ENCODE assay signal across 1 cellular context in genomic region chr22:32695451-32695891, GRCh38.
A peak's percentile ranks its signal among the peaks of the same experiment; 100 is the strongest.
TF ChIP-seq lines count a peak whose summit lies in the region.

No MANE protein-coding gene starts in this region.

TF ChIP-seq in HepG2, 621 proteins besides CTCF, POLR2A, EP300 and RAD21 (continued from another document and continues in another):
- no peak for TF ChIP-seq ZBTB20 (CRISPR knock-in tag; IDR thresholded peaks at IDR 0.05; ENCODE audit: borderline replicate concordance, low read depth)
- TF ChIP-seq HNF4G (IDR thresholded peaks at IDR 0.05; ENCODE audit: borderline replicate concordance, low read depth, low read length): peak; percentile 59; the same call in 1 of the 2 replicates
- TF ChIP-seq HNF4G (CRISPR knock-in tag; IDR thresholded peaks at IDR 0.05; ENCODE audit: borderline replicate concordance, low read depth): 0 out of 2 replicates have a peak, but pooled peaks have one; percentile 31
- no peak for TF ChIP-seq ZNF512 (CRISPR knock-in tag; IDR thresholded peaks at IDR 0.05)
- TF ChIP-seq ATF3 (CRISPR knock-in tag; IDR thresholded peaks at IDR 0.05): peak; percentile 81; the same call in 1 of the 2 replicates
- peak; percentile 91 for TF ChIP-seq JUND (CRISPR knock-in tag; IDR thresholded peaks at IDR 0.05)
- TF ChIP-seq STAG1 (CRISPR knock-in tag; IDR thresholded peaks at IDR 0.05): 0 out of 2 replicates have a peak, but pooled peaks have one; percentile 15
- peak; percentile 65; the same call in 1 of the 2 replicates for TF ChIP-seq HOMEZ (CRISPR knock-in tag; IDR thresholded peaks at IDR 0.05; ENCODE audit: low read depth)
- peak; percentile 26; the same call in 1 of the 2 replicates for TF ChIP-seq SOX5 (CRISPR knock-in tag; IDR thresholded peaks at IDR 0.05; ENCODE audit: borderline replicate concordance)
- TF ChIP-seq ARID3A (IDR thresholded peaks at IDR 0.05; ENCODE audit: low read depth, low read length): peak; percentile 81; the same call in 1 of the 2 replicates
- peak; percentile 90 for TF ChIP-seq JUNB (CRISPR knock-in tag; IDR thresholded peaks at IDR 0.05; ENCODE audit: borderline replicate concordance)
- TF ChIP-seq NFIC (IDR thresholded peaks at IDR 0.05; ENCODE audit: low read length): peak; percentile 55; the same call in 1 of the 2 replicates
- peak; percentile 56 for TF ChIP-seq MED1 (CRISPR knock-in tag; IDR thresholded peaks at IDR 0.05)
- peak; percentile 89 for TF ChIP-seq FOSL1 (CRISPR knock-in tag; IDR thresholded peaks at IDR 0.05; ENCODE audit: borderline replicate concordance)
- TF ChIP-seq RARA (CRISPR knock-in tag; IDR thresholded peaks at IDR 0.05): peak; percentile 76
- TF ChIP-seq AGO2 (optimal IDR thresholded peaks at IDR 0.05; ENCODE audit: low read depth, low read length): no peak
- peak; percentile 45 for TF ChIP-seq FOXA3 (CRISPR knock-in tag; IDR thresholded peaks at IDR 0.05)
- peak; percentile 19; the same call in 1 of the 2 replicates for TF ChIP-seq POGZ (CRISPR knock-in tag; IDR thresholded peaks at IDR 0.05)
- peak; percentile 97 for TF ChIP-seq PPARG (CRISPR knock-in tag; conservative IDR thresholded peaks at IDR 0.05)
- peak; percentile 73 for TF ChIP-seq PAXIP1 (CRISPR knock-in tag; conservative IDR thresholded peaks at IDR 0.05)
- TF ChIP-seq NR2F6 (IDR thresholded peaks at IDR 0.05): peak; percentile 59
- TF ChIP-seq NR2F6 (CRISPR knock-in tag; IDR thresholded peaks at IDR 0.05): peak; percentile 78
- no peak for TF ChIP-seq MAFF (IDR thresholded peaks at IDR 0.05; ENCODE audit: low read depth, low read length)
- no peak for TF ChIP-seq ZNF282 (IDR thresholded peaks at IDR 0.05; ENCODE audit: partially characterized antibody)
- TF ChIP-seq SAP130 (CRISPR knock-in tag; IDR thresholded peaks at IDR 0.05; ENCODE audit: low read depth): peak; percentile 56
- peak; percentile 28; the same call in 1 of the 2 replicates for TF ChIP-seq PHF21A (CRISPR knock-in tag; IDR thresholded peaks at IDR 0.05)
- peak; percentile 75; the same call in 1 of the 2 replicates for TF ChIP-seq ZNF362 (CRISPR knock-in tag; IDR thresholded peaks at IDR 0.05; ENCODE audit: borderline replicate concordance)
- TF ChIP-seq ZNF878 (CRISPR knock-in tag; IDR thresholded peaks at IDR 0.05): 0 out of 2 replicates have a peak, but pooled peaks have one; percentile 25
- peak; percentile 96 for TF ChIP-seq FOSL2 (CRISPR knock-in tag; IDR thresholded peaks at IDR 0.05)
- TF ChIP-seq ETV5 (CRISPR knock-in tag; IDR thresholded peaks at IDR 0.05; ENCODE audit: borderline replicate concordance): peak; percentile 23; the same call in 1 of the 2 replicates
- peak; percentile 24 to 72; a peak in 2 of 4 replicates for TF ChIP-seq NR2F1 (CRISPR knock-in tag; IDR thresholded peaks at IDR 0.05)
- TF ChIP-seq TEAD3 (CRISPR knock-in tag; optimal IDR thresholded peaks at IDR 0.05; ENCODE audit: borderline replicate concordance): peak; percentile 33
- 0 out of 2 replicates have a peak, but pooled peaks have one; percentile 32 for TF ChIP-seq HNF1B (CRISPR knock-in tag; IDR thresholded peaks at IDR 0.05)
- TF ChIP-seq ZNF644 (CRISPR knock-in tag; IDR thresholded peaks at IDR 0.05; ENCODE audit: low read depth): peak; percentile 54; the same call in 1 of the 2 replicates
- peak; percentile 95 for TF ChIP-seq JUN (CRISPR knock-in tag; IDR thresholded peaks at IDR 0.05)
- TF ChIP-seq ZC3H4 (CRISPR knock-in tag; IDR thresholded peaks at IDR 0.05; ENCODE audit: borderline replicate concordance): no peak
- TF ChIP-seq HMG20A (CRISPR knock-in tag; IDR thresholded peaks at IDR 0.05; ENCODE audit: borderline replicate concordance): peak; percentile 59; the same call in 1 of the 2 replicates
- TF ChIP-seq CEBPG (CRISPR knock-in tag; IDR thresholded peaks at IDR 0.05): peak; percentile 59
- TF ChIP-seq KMT2A (CRISPR knock-in tag; IDR thresholded peaks at IDR 0.05): no peak
- no peak for TF ChIP-seq ZFP90 (CRISPR knock-in tag; IDR thresholded peaks at IDR 0.05; ENCODE audit: borderline replicate concordance)
- peak; percentile 60; the same call in 1 of the 2 replicates for TF ChIP-seq DPF2 (CRISPR knock-in tag; IDR thresholded peaks at IDR 0.05; ENCODE audit: borderline replicate concordance, low read depth)
- 0 out of 2 replicates have a peak, but pooled peaks have one; percentile 5 for TF ChIP-seq TCF7 (IDR thresholded peaks at IDR 0.05; ENCODE audit: low read depth)
- peak; percentile 67 for TF ChIP-seq GATAD2A (CRISPR knock-in tag; IDR thresholded peaks at IDR 0.05)
- peak; percentile 91 for TF ChIP-seq RXRB (CRISPR knock-in tag; IDR thresholded peaks at IDR 0.05; ENCODE audit: borderline replicate concordance)
- peak; percentile 53; the same call in 1 of the 2 replicates for TF ChIP-seq RXRA (CRISPR knock-in tag; IDR thresholded peaks at IDR 0.05)
- TF ChIP-seq ZNF12 (CRISPR knock-in tag; IDR thresholded peaks at IDR 0.05): 0 out of 2 replicates have a peak, but pooled peaks have one; percentile 14
- TF ChIP-seq AHDC1 (CRISPR knock-in tag; IDR thresholded peaks at IDR 0.05; ENCODE audit: borderline replicate concordance): peak; percentile 48; the same call in 1 of the 2 replicates
- no peak for TF ChIP-seq NCOA2 (CRISPR knock-in tag; IDR thresholded peaks at IDR 0.05)
- TF ChIP-seq HNF4A (CRISPR knock-in tag; IDR thresholded peaks at IDR 0.05): peak; percentile 49
